ENCODE assay signal across 23 cellular contexts in genomic region chr13:49448753-49449152, GRCh38. TPM values are rescaled to one million over a fixed set of nuclear protein-coding genes. Genes with fewer than 3 reads are reported as not detected.
DNase-seq lines count a peak whose midpoint lies in the region; ATAC-seq and TF ChIP-seq lines count a peak whose summit lies in the region.
"Had no signal": no experiment of that assay in that cellular context is flagged by ENCODE, and none has a peak within 500 bp of the region (broad histone marks: within the 10 kb centered on the region; RNA-seq: fewer than 3 reads in every experiment).

No MANE protein-coding gene starts in this region.

- H3K4me3 ChIP-seq in CD8-positive, alpha-beta T cell (ENCODE audit: low read depth, low read length), result no peak overlapping the region
- no peak overlapping the region for H3K4me3 ChIP-seq in naive thymus-derived CD4-positive, alpha-beta T cell (ENCODE audit: low read length)
- H3K4me3 ChIP-seq: gastrocnemius medialis, hepatocyte, SJCRH30, thoracic aorta had no signal

- no peak overlapping the region for H3K4me3 Mint-ChIP-seq in activated CD4-positive, alpha-beta T cell treated with anti-CD3 and anti-CD28 coated beads for 36 hours
- H3K4me3 Mint-ChIP-seq in CD8-positive, alpha-beta T cell, result no peak overlapping the region
- peak overlapping the region in 6 of 10 donors; percentile 2 to 95 (median 48) for H3K4me3 Mint-ChIP-seq in naive thymus-derived CD4-positive, alpha-beta T cell
- H3K4me3 Mint-ChIP-seq: activated T-helper 1 cell treated with anti-CD3 and anti-CD28 coated beads, Interleukin-12 subunit alpha, Interleukin-12 subunit beta, Interleukin-2, Interleukin-4 antibody, amounts not matched to agents 30 ng/mL and 10 ng/mL and 1 ng/mL, durations not matched to agents 14 hours and 24 hours and 36 hours had no signal

- intact Hi-C loops in activated CD4-positive, alpha-beta T cell treated with anti-CD3 and anti-CD28 coated beads for 36 hours (cut with DNase I, micrococcal nuclease), result loop anchor here (5.0 to 10.0 kb wide), 2 partner anchors 159 to 554 kb away; no protein-coding TSS in a partner anchor
- intact Hi-C loops in CD8-positive, alpha-beta T cell (cut with DNase I, micrococcal nuclease), result loop anchor here (5.0 to 10.0 kb wide), 5 partner anchors 336 to 1456 kb away; partner anchors contain the start of genes ITM2B (in 2 of the 2), RB1 (in 1 of the 2), RNASEH2B (in 1 of the 2) and SUCLA2 (in 1 of the 2)
- intact Hi-C loops in naive thymus-derived CD4-positive, alpha-beta T cell (cut with micrococcal nuclease), result loop anchor here in 1 of 2 donors (5.0 to 10.0 kb wide), 6 partner anchors 244 to 1446 kb away; partner anchors contain the start of genes CYSLTR2, EBPL, MED4 and RCBTB2

- no peak for DNase-seq in activated CD4-positive, alpha-beta T cell treated with anti-CD3 and anti-CD28 coated beads for 36 hours
- no peak for DNase-seq in activated CD4-positive, alpha-beta T cell treated with anti-CD3 and anti-CD28 coated beads, Interleukin-2, amount 50 U/mL, for 1 hour
- no peak for DNase-seq in CD8-positive, alpha-beta T cell
- no peak for DNase-seq in naive thymus-derived CD4-positive, alpha-beta T cell
- DNase-seq in HK-2 (ENCODE audit: unreplicated experiment), result no peak
- DNase-seq in DMS153 treated with DMSO at 0.1 percent for 48 hours (lab: John Stamatoyannopoulos, UW; ENCODE audit: unreplicated experiment), result no peak
- DNase-seq: DMS153; gastrocnemius medialis; H7; KBM-7; NCI-H1417; NCI-H2081; NCI-H345; NCI-H748 treated with DMSO at 0.1 percent for 48 hours; SJCRH30; stimulated activated naive CD8-positive, alpha-beta T cell treated with anti-CD3 and anti-CD28 coated beads, Interleukin-15, Interleukin-2, amounts not matched to agents 100 U/mL and 50 U/mL, for 24 hours had no signal

- no peak overlapping the region for H3K27ac ChIP-seq in CD8-positive, alpha-beta T cell (ENCODE audit: low read depth, low read length)
- peak overlapping the region; percentile 91 for H3K27ac ChIP-seq in VCaP
- H3K27ac ChIP-seq in naive thymus-derived CD4-positive, alpha-beta T cell (ENCODE audit: low read depth, low read length), result no peak overlapping the region
- H3K27ac ChIP-seq: 22Rv1, gastrocnemius medialis, hepatocyte, SJCRH30, thoracic aorta had no signal

- POLR2A ChIA-PET in activated CD4-positive, alpha-beta T cell treated with anti-CD3 and anti-CD28 coated beads for 36 hours (lab: Charles Lee), result no interaction called here
- POLR2A ChIA-PET in CD8-positive, alpha-beta T cell (lab: Charles Lee), result interaction anchor here (1.6 kb wide), 1 partner anchor 47 kb away, joined by 6 read pairs; the partner anchor contains the start of gene PHF11
- POLR2A ChIA-PET in naive thymus-derived CD4-positive, alpha-beta T cell (lab: Charles Lee), result interaction anchor here (1.4 kb wide), 1 partner anchor 47 kb away, joined by 6 read pairs; the partner anchor contains the start of gene PHF11

- H3K27ac Mint-ChIP-seq in activated CD4-positive, alpha-beta T cell treated with anti-CD3 and anti-CD28 coated beads for 36 hours, result peak overlapping the region; percentile 87
- peak overlapping the region; percentile 78 for H3K27ac Mint-ChIP-seq in CD8-positive, alpha-beta T cell
- peak overlapping the region in 7 of 9 donors; percentile 47 to 99 (median 62) for H3K27ac Mint-ChIP-seq in naive thymus-derived CD4-positive, alpha-beta T cell

- ATAC-seq in activated CD4-positive, alpha-beta T cell treated with anti-CD3 and anti-CD28 coated beads for 36 hours, result no peak
- ATAC-seq in CD8-positive, alpha-beta T cell, result no peak
- no peak for ATAC-seq in naive thymus-derived CD4-positive, alpha-beta T cell
- no peak for ATAC-seq in HG03175 (IDR thresholded peaks at IDR 0.05; ENCODE audit: unreplicated experiment)
- ATAC-seq: gastrocnemius medialis; left lobe of liver; stimulated activated naive CD8-positive, alpha-beta T cell treated with anti-CD3 and anti-CD28 coated beads, Interleukin-15, Interleukin-2, amounts not matched to agents 100 U/mL and 50 U/mL, for 24 hours had no signal

- H3K27me3 Mint-ChIP-seq in activated CD4-positive, alpha-beta T cell treated with anti-CD3 and anti-CD28 coated beads for 36 hours, result no peaks in the 10 kb centered on the region
- H3K27me3 Mint-ChIP-seq in CD8-positive, alpha-beta T cell (ENCODE audit: low read depth), result no peaks in the 10 kb centered on the region
- no peaks in the 10 kb centered on the region for H3K27me3 Mint-ChIP-seq in naive thymus-derived CD4-positive, alpha-beta T cell

- H3K36me3 ChIP-seq in CD8-positive, alpha-beta T cell (ENCODE audit: insufficient read depth, low read length), result peaks cover 3% of the 10 kb centered on the region
- H3K36me3 ChIP-seq in naive thymus-derived CD4-positive, alpha-beta T cell (ENCODE audit: control insufficient read depth in 2 of 3, insufficient read depth in 3 of 3, low read length in 3 of 3), result peaks cover 0 to 4% (median 0%) of the 10 kb centered on the region in 3 experiments
- H3K36me3 ChIP-seq: SJCRH30, thoracic aorta had no signal

- no peak for TF ChIP-seq CTCF in CD8-positive, alpha-beta T cell (IDR thresholded peaks at IDR 0.05)
- TF ChIP-seq CTCF in VCaP (conservative IDR thresholded peaks at IDR 0.05), result no peak

- CTCF ChIA-PET in activated CD4-positive, alpha-beta T cell treated with anti-CD3 and anti-CD28 coated beads for 36 hours (lab: Charles Lee), result interaction anchor here (1.0 kb wide), 1 partner anchor 349 kb away, joined by 3 read pairs; no protein-coding TSS in a partner anchor
- CTCF ChIA-PET in CD8-positive, alpha-beta T cell (lab: Charles Lee), result no interaction called here
- CTCF ChIA-PET in naive thymus-derived CD4-positive, alpha-beta T cell (lab: Charles Lee), result no interaction called here

- H3K27me3 ChIP-seq in CD8-positive, alpha-beta T cell (ENCODE audit: insufficient read depth, low read length), result no peaks in the 10 kb centered on the region
- H3K27me3 ChIP-seq in naive thymus-derived CD4-positive, alpha-beta T cell (ENCODE audit: control insufficient read depth in 2 of 2, insufficient read depth in 2 of 2, low read length in 2 of 2), result no peaks in the 10 kb centered on the region
- H3K27me3 ChIP-seq: gastrocnemius medialis, hepatocyte, SJCRH30 had no signal

- peaks cover 41% of the 10 kb centered on the region for H3K4me1 ChIP-seq in CD8-positive, alpha-beta T cell (ENCODE audit: insufficient read depth, low read length)
- H3K4me1 ChIP-seq in naive thymus-derived CD4-positive, alpha-beta T cell (ENCODE audit: control insufficient read depth in 2 of 2, insufficient read depth in 2 of 2, low read length in 2 of 2), result peaks cover 15 to 37% of the 10 kb centered on the region in 2 donors
- H3K4me1 ChIP-seq: SJCRH30 had no signal

- peaks cover 36% of the 10 kb centered on the region for H3K36me3 Mint-ChIP-seq in activated CD4-positive, alpha-beta T cell treated with anti-CD3 and anti-CD28 coated beads for 36 hours (ENCODE audit: low read depth)
- peaks cover 30% of the 10 kb centered on the region for H3K36me3 Mint-ChIP-seq in CD8-positive, alpha-beta T cell
- H3K36me3 Mint-ChIP-seq in naive thymus-derived CD4-positive, alpha-beta T cell, result peaks cover 0 to 31% (median 23%) of the 10 kb centered on the region in 5 donors

- H3K9me3 Mint-ChIP-seq in activated CD4-positive, alpha-beta T cell treated with anti-CD3 and anti-CD28 coated beads for 36 hours (ENCODE audit: low read depth), result no peaks in the 10 kb centered on the region
- H3K9me3 Mint-ChIP-seq in CD8-positive, alpha-beta T cell, result no peaks in the 10 kb centered on the region
- peaks cover 0 to 2% (median 0%) of the 10 kb centered on the region in 11 donors for H3K9me3 Mint-ChIP-seq in naive thymus-derived CD4-positive, alpha-beta T cell
- H3K9me3 Mint-ChIP-seq: activated T-helper 1 cell treated with anti-CD3 and anti-CD28 coated beads, Interleukin-12 subunit alpha, Interleukin-12 subunit beta, Interleukin-2, Interleukin-4 antibody, amounts not matched to agents 30 ng/mL and 10 ng/mL and 1 ng/mL, durations not matched to agents 14 hours and 24 hours and 36 hours had no signal

- peaks cover 51% of the 10 kb centered on the region for H3K4me1 Mint-ChIP-seq in activated CD4-positive, alpha-beta T cell treated with anti-CD3 and anti-CD28 coated beads for 36 hours
- H3K4me1 Mint-ChIP-seq in CD8-positive, alpha-beta T cell (ENCODE audit: low read depth), result peaks cover 65% of the 10 kb centered on the region
- peaks cover 43 to 74% (median 66%) of the 10 kb centered on the region in 7 donors for H3K4me1 Mint-ChIP-seq in naive thymus-derived CD4-positive, alpha-beta T cell

- no peaks in the 10 kb centered on the region for H3K9me3 ChIP-seq in CD8-positive, alpha-beta T cell (ENCODE audit: low read length)
- no peaks in the 10 kb centered on the region for H3K9me3 ChIP-seq in naive thymus-derived CD4-positive, alpha-beta T cell (ENCODE audit: control insufficient read depth in 2 of 3, low read length in 3 of 3)
- H3K9me3 ChIP-seq: gastrocnemius medialis, SJCRH30, thoracic aorta had no signal

RNA-seq across cellular contexts. Expression of gene SETDB2, which starts 4.7 kb away (rescaled TPM):
- 10 to 100 TPM; 14.2 to 15.1 TPM for total RNA-seq in activated CD4-positive, alpha-beta T cell treated with anti-CD3 and anti-CD28 coated beads for 36 hours
- 1 to 10 TPM; 8.4 to 9.3 TPM for total RNA-seq in CD8-positive, alpha-beta T cell
- 10 to 100 TPM; 16.7 to 30.0 (median 20.3) TPM for total RNA-seq in naive thymus-derived CD4-positive, alpha-beta T cell
- 10 to 100 TPM; 14.3 to 15.0 TPM for polyA plus RNA-seq in naive thymus-derived CD4-positive, alpha-beta T cell

RNA-seq across cellular contexts. Expression of gene CAB39L, which starts 4.9 kb away (rescaled TPM):
- total RNA-seq in activated CD4-positive, alpha-beta T cell treated with anti-CD3 and anti-CD28 coated beads for 36 hours, result 1 to 10 TPM; 4.8 to 5.7 TPM
- total RNA-seq in CD8-positive, alpha-beta T cell, result 1 to 10 TPM; 1.6 to 2.1 TPM
- total RNA-seq in naive thymus-derived CD4-positive, alpha-beta T cell, result 1 to 10 TPM; 2.9 to 5.9 (median 4.6) TPM
- polyA plus RNA-seq in naive thymus-derived CD4-positive, alpha-beta T cell, result 1 to 10 TPM; 4.3 to 4.9 TPM

RNA-seq across cellular contexts. Expression of gene PHF11, which starts 47.0 kb away (rescaled TPM):
- total RNA-seq in activated CD4-positive, alpha-beta T cell treated with anti-CD3 and anti-CD28 coated beads for 36 hours, result 100 to 1,000 TPM in 1 of 2 experiments, 10 to 100 TPM in 1; 84.0 to 106 TPM
- total RNA-seq in CD8-positive, alpha-beta T cell, result 10 to 100 TPM; 93.9 to 98.3 TPM
- total RNA-seq in naive thymus-derived CD4-positive, alpha-beta T cell, result 100 to 1,000 TPM in 4 of 5 experiments, 10 to 100 TPM in 1; 96.0 to 132 (median 126) TPM
- 10 to 100 TPM; 80.6 to 88.4 TPM for polyA plus RNA-seq in naive thymus-derived CD4-positive, alpha-beta T cell
- total RNA-seq: SJCRH30 had no signal

Comparison
In these comparisons a context has a peak if more than half of its experiments do, and no peak if none do; other contexts are left out.
1. H3K4me3 Mint-ChIP-seq: peak in naive thymus-derived CD4-positive, alpha-beta T cell (6 of 10); none in activated CD4-positive, alpha-beta T cell treated with anti-CD3 and anti-CD28 coated beads for 36 hours (single experiment) and CD8-positive, alpha-beta T cell (single experiment).
2. Peak in every context shown above with its lines, with median percentiles within 50 percentile points of each other: H3K27ac Mint-ChIP-seq.